In genomic region chr19:42271045-42271419, GRCh38 we compare ENCODE assay signal across 9 cellular contexts. TPM values are rescaled to one million over a fixed set of nuclear protein-coding genes. Genes with fewer than 3 reads are reported as not detected.
DNase-seq lines count a peak whose midpoint lies in the region; ATAC-seq and TF ChIP-seq lines count a peak whose summit lies in the region.
"Had no signal": no experiment of that assay in that cellular context is flagged by ENCODE, and none has a peak within 500 bp of the region (broad histone marks: within the 10 kb centered on the region; RNA-seq: fewer than 3 reads in every experiment).

No MANE protein-coding gene starts in this region.

- H3K4me2 ChIP-seq in GM23248 (ENCODE audit: unreplicated experiment): peak overlapping the region; percentile 95

- no peak for DNase-seq in GM23248
- DNase-seq in foreskin keratinocyte: no peak
- DNase-seq in inferior parietal cortex (ENCODE audit: extremely low spot score): no peak
- no peak for DNase-seq in A172 (ENCODE audit: low spot score)
- DNase-seq in stimulated activated CD4-positive, alpha-beta T cell treated with anti-CD3 and anti-CD28 coated beads, Interleukin-15, amount 100 ng/mL, for 24 hours: no peak
- DNase-seq: NCI-H345 had no signal

- H3F3A ChIP-seq in GM23248 (ENCODE audit: insufficient read depth): peaks cover 17% of the 10 kb centered on the region

- H3K27me3 ChIP-seq in GM23248 (replicated peaks; ENCODE audit: insufficient read depth): no peaks in the 10 kb centered on the region
- no peaks in the 10 kb centered on the region for H3K27me3 ChIP-seq in foreskin keratinocyte

- H2AFZ ChIP-seq in GM23248: no peak overlapping the region

- H3K9me3 ChIP-seq in GM23248 (ENCODE audit: low read depth): no peaks in the 10 kb centered on the region

- peaks cover 9% of the 10 kb centered on the region for H3K4me1 ChIP-seq in GM23248 (ENCODE audit: insufficient read depth)
- H3K4me1 ChIP-seq in foreskin keratinocyte: peaks cover 7% of the 10 kb centered on the region

- peak overlapping the region; percentile 96 for H3K9ac ChIP-seq in GM23248

- H3K27ac ChIP-seq in GM23248 (peak overlapping the region; percentile 99), foreskin keratinocyte (peak overlapping the region; percentile 22), skin epidermis (peak overlapping the region in 20 of 21 experiments; percentile 83 to 98 (median 94))

- 33 to 40% methylated on average over 3 of the region's 3 CpGs for WGBS in GM23248 (ENCODE audit: low coverage in 1 of 2, low lambda C conversion rate in 2 of 2, missing lambda C conversion rate in 2 of 2), 2 experiments

- peak overlapping the region; percentile 83 for H3K4me3 ChIP-seq in GM23248
- H3K4me3 ChIP-seq in WI38 (ENCODE audit: low read depth, low read length): peak overlapping the region; percentile 69
- H3K4me3 ChIP-seq in skin epidermis: peak overlapping the region; percentile 51 to 76 (median 57)

- H3K36me3 ChIP-seq in GM23248 (ENCODE audit: low read depth): no peaks in the 10 kb centered on the region

- TF ChIP-seq CTCF in WI38 (IDR thresholded peaks at IDR 0.05; ENCODE audit: low read depth, low read length) (no peak), foreskin keratinocyte (conservative IDR thresholded peaks at IDR 0.05) (no peak)

- no peaks in the 10 kb centered on the region for H3K9me2 ChIP-seq in GM23248 (ENCODE audit: insufficient read depth)

- in situ Hi-C loops in GM23248 (cut with MboI): no loop called here

- no peaks in the 10 kb centered on the region for H4K20me1 ChIP-seq in GM23248 (ENCODE audit: insufficient read depth)

- no peak for ATAC-seq in foreskin keratinocyte
- no peak for ATAC-seq in GM21529 (IDR thresholded peaks at IDR 0.05; ENCODE audit: unreplicated experiment)

- H3K79me2 ChIP-seq in GM23248 (ENCODE audit: insufficient read depth): peaks cover 60% of the 10 kb centered on the region

RNA-seq across cellular contexts. Expression of gene CIC, which starts 2.0 kb away (rescaled TPM):
- total RNA-seq in GM23248 (2014; rRNA removed; shearing (Covaris generic)): 17.5 and 22.3 TPM in 2 replicates
- polyA plus RNA-seq in GM23248 (2016; fragmentation: Nextera tagmentation; extraction: Ambion mirVana) (7.8 and 8.3 TPM in 2 replicates), foreskin keratinocyte (32.2 and 36.1 TPM in 2 replicates)
- total RNA-seq in foreskin keratinocyte: 37.4 and 40.7 TPM in 2 replicates
- total RNA-seq in A172 (2014; rRNA removed; shearing (Covaris generic)): 25.3 and 48.5 TPM in 2 replicates

RNA-seq across cellular contexts. Expression of gene ERF, which starts 16.1 kb away (rescaled TPM):
- 29.6 and 31.9 TPM in 2 replicates for total RNA-seq in GM23248 (2014; rRNA removed; shearing (Covaris generic))
- 21.2 and 24.7 TPM in 2 replicates for polyA plus RNA-seq in GM23248 (2016; fragmentation: Nextera tagmentation; extraction: Ambion mirVana)
- total RNA-seq in foreskin keratinocyte: 83.9 and 91.9 TPM in 2 replicates
- 87.6 and 96.7 TPM in 2 replicates for polyA plus RNA-seq in foreskin keratinocyte
- total RNA-seq in A172 (2014; rRNA removed; shearing (Covaris generic)): 43.6 and 52.8 TPM in 2 replicates

RNA-seq across cellular contexts. Expression of gene GSK3A, which starts 28.6 kb away (rescaled TPM):
- total RNA-seq in GM23248 (2014; rRNA removed; shearing (Covaris generic)): 23.1 and 33.4 TPM in 2 replicates
- polyA plus RNA-seq in GM23248 (2016; fragmentation: Nextera tagmentation; extraction: Ambion mirVana) (13.0 and 13.1 TPM in 2 replicates), foreskin keratinocyte (66.2 and 69.5 TPM in 2 replicates)
- 37.2 and 42.6 TPM in 2 replicates for total RNA-seq in foreskin keratinocyte
- total RNA-seq in A172 (2014; rRNA removed; shearing (Covaris generic)): 25.7 and 34.0 TPM in 2 replicates

RNA-seq across cellular contexts. Expression of gene PRR19, which starts 30.9 kb away (rescaled TPM):
- 1.1 TPM in 1 of 2 replicates, not detected in the other for total RNA-seq in GM23248 (2014; rRNA removed; shearing (Covaris generic))
- polyA plus RNA-seq in GM23248 (2016; fragmentation: Nextera tagmentation; extraction: Ambion mirVana) (0.84 and 1.1 TPM in 2 replicates), foreskin keratinocyte (2.3 TPM in 2 replicates)
- 1.4 and 1.5 TPM in 2 replicates for total RNA-seq in foreskin keratinocyte
- total RNA-seq in A172 (2014; rRNA removed; shearing (Covaris generic)): 2.2 and 3.7 TPM in 2 replicates

RNA-seq across cellular contexts. Expression of gene PAFAH1B3, which starts 31.4 kb away (rescaled TPM):
- 22.5 and 26.0 TPM in 2 replicates for total RNA-seq in GM23248 (2014; rRNA removed; shearing (Covaris generic))
- polyA plus RNA-seq in GM23248 (2016; fragmentation: Nextera tagmentation; extraction: Ambion mirVana): 19.4 and 22.1 TPM in 2 replicates
- 71.9 and 82.9 TPM in 2 replicates for total RNA-seq in foreskin keratinocyte
- 106 and 121 TPM in 2 replicates for polyA plus RNA-seq in foreskin keratinocyte
- total RNA-seq in A172 (2014; rRNA removed; shearing (Covaris generic)): 144 and 170 TPM in 2 replicates

Comparison
In these comparisons a context has a peak if more than half of its experiments do, and no peak if none do; other contexts are left out.
1. H3K27ac ChIP-seq: peak in every context shown above with its lines; median percentile 99 in GM23248; 94 in skin epidermis; 22 in foreskin keratinocyte.